Comparison of ENCODE assay signal across 6 cellular contexts in the genomic region with DNA sequence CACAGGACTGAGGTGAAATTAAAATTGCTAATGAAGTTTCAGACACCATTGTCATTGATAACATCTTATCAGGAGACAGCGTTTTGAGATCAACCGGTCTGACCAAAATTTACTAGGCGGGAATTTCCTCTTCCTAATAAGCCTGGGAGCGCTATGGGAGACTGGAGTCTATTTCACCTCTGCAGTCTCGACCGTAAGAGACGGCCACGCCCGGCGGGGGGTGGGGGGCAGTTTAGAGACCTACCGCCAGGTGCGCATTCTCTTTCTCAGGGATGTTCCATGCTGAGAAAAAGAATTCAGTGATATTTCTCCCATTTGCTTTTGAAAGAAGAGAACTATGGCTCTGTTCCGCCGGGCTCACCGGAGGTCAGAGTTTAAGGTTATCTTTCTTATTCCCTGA.
DNase-seq lines count a peak whose midpoint lies in the region; ATAC-seq and TF ChIP-seq lines count a peak whose summit lies in the region.
"Not testable (repeated sequence)": the region's sequence is repeated elsewhere in the genome, so short reads cannot be mapped to it uniquely, and the experiment has no call there.

No MANE protein-coding gene starts in this region.

- H2BK120ac ChIP-seq in mesendoderm (ENCODE audit: low read depth, low read length), result not testable (repeated sequence)

- H3K4me1 Mint-ChIP-seq in WTC11, result peaks cover 51% of the 10 kb centered on the region
- H3K4me1 Mint-ChIP-seq in glutamatergic neuron (ENCODE audit: low read depth, unreplicated experiment), result not testable (repeated sequence)

- not testable (repeated sequence) for H3K9ac ChIP-seq in HUES64 (ENCODE audit: low read depth, low read length); mesendoderm (ENCODE audit: low read length)

- H4K8ac ChIP-seq in mesendoderm (ENCODE audit: low read depth, low read length), result not testable (repeated sequence)

- H3K4me3 ChIP-seq in H7 (ENCODE audit: insufficient read depth, low read depth, low read length); HUES64 (ENCODE audit: low read length); mesendoderm (ENCODE audit: low read length): not testable (repeated sequence)

- H3K4me3 Mint-ChIP-seq in WTC11 (peak overlapping the region; percentile 42), glutamatergic neuron (ENCODE audit: unreplicated experiment) (peak overlapping the region; percentile 11)

- not testable (repeated sequence) for H3K79me2 ChIP-seq in mesendoderm (ENCODE audit: control insufficient read depth, insufficient read depth, low read length)

- not testable (repeated sequence) for H3K36me3 Mint-ChIP-seq in WTC11; glutamatergic neuron (ENCODE audit: unreplicated experiment)

- peak; percentile 16 for DNase-seq in H7
- DNase-seq in WTC11 (ENCODE audit: low spot score), result peak; percentile 96
- not testable (repeated sequence) for DNase-seq in glutamatergic neuron
- DNase-seq in iPS DF 4.7 (ENCODE audit: extremely low read depth, low spot score), result peak; percentile 46
- peak; percentile 94 for DNase-seq in mesendoderm

- 0 out of 2 replicates have a peak, but pooled peaks have one; percentile 26 for TF ChIP-seq CTCF in WTC11 (IDR thresholded peaks at IDR 0.05)
- TF ChIP-seq CTCF in glutamatergic neuron (IDR thresholded peaks at IDR 0.05; ENCODE audit: partially characterized antibody, unreplicated experiment), result not testable (repeated sequence)

- not testable (repeated sequence) for H3K4ac ChIP-seq in mesendoderm (ENCODE audit: low read depth, low read length)

- H3K18ac ChIP-seq in mesendoderm (ENCODE audit: low read length), result not testable (repeated sequence)

- CTCF ChIA-PET in WTC11 (lab: Charles Lee), result not testable (repeated sequence)

- H3K23ac ChIP-seq in mesendoderm (ENCODE audit: low read length), result not testable (repeated sequence)

- POLR2A ChIA-PET in WTC11 (lab: Charles Lee), result not testable (repeated sequence)

- not testable (repeated sequence) for H3K56ac ChIP-seq in mesendoderm (ENCODE audit: low read length)

- H3K27ac Mint-ChIP-seq in WTC11, result peak overlapping the region; percentile 79; the same call in 1 of the 2 replicates
- H3K27ac Mint-ChIP-seq in glutamatergic neuron (ENCODE audit: unreplicated experiment), result not testable (repeated sequence)

- not testable (repeated sequence) for H3K9me3 Mint-ChIP-seq in WTC11; glutamatergic neuron (ENCODE audit: unreplicated experiment)

- H3K4me1 ChIP-seq in HUES64 (ENCODE audit: insufficient read depth, low read length), result peaks cover 14% of the 10 kb centered on the region
- H3K4me1 ChIP-seq in mesendoderm (ENCODE audit: control insufficient read depth, low read depth, low read length), result not testable (repeated sequence)

- peak; percentile 87 for ATAC-seq in WTC11

- H2BK15ac ChIP-seq in mesendoderm (replicated peaks; ENCODE audit: low read depth), result not testable (repeated sequence)

- not testable (repeated sequence) for H3K79me1 ChIP-seq in mesendoderm (ENCODE audit: low read length)

- H4K5ac ChIP-seq in mesendoderm (ENCODE audit: low read length), result not testable (repeated sequence)

- peak overlapping the region; percentile 73; the same call in 1 of the 2 replicates for H3K27ac ChIP-seq in HUES64 (ENCODE audit: low read depth, low read length)
- not testable (repeated sequence) for H3K27ac ChIP-seq in mesendoderm (ENCODE audit: low read depth, low read length)

- not testable (repeated sequence) for H2AK5ac ChIP-seq in mesendoderm (ENCODE audit: low read length)

- H3K27me3 Mint-ChIP-seq in WTC11 (ENCODE audit: low read depth), result peaks cover 31% of the 10 kb centered on the region
- H3K27me3 Mint-ChIP-seq in glutamatergic neuron (ENCODE audit: unreplicated experiment), result not testable (repeated sequence)

- WGBS in HUES64, result 67% methylated on average over 15 of the region's 15 CpGs
- whole genome bisulfite sequencing in mesendoderm (ENCODE audit: extremely low coverage, insufficient coverage, low lambda C conversion rate), result no CpG with 5 or more reads among the region's 15 CpGs

- not testable (repeated sequence) for H3K9me3 ChIP-seq in HUES64 (ENCODE audit: insufficient read depth, low read depth, low read length)

- not testable (repeated sequence) for H3K27me3 ChIP-seq in H7 (ENCODE audit: control insufficient read depth, insufficient read depth, low read length); HUES64 (ENCODE audit: insufficient read depth, low read length); mesendoderm (ENCODE audit: insufficient read depth, low read length, poor library complexity)

- H3K4me2 ChIP-seq in mesendoderm (ENCODE audit: low read length), result not testable (repeated sequence)

- not testable (repeated sequence) for H3K36me3 ChIP-seq in H7 (replicated peaks; ENCODE audit: control insufficient read depth, insufficient read depth, low read length); HUES64 (ENCODE audit: insufficient read depth, low read length); mesendoderm (ENCODE audit: control insufficient read depth, insufficient read depth, low read length)

- H2BK5ac ChIP-seq in mesendoderm (ENCODE audit: low read length), result not testable (repeated sequence)

TF ChIP-seq in WTC11, 78 proteins besides CTCF, POLR2A, EP300 and RAD21:
- 0 out of 2 replicates have a peak, but pooled peaks have one; percentile 22 for TF ChIP-seq SP1 (CRISPR knock-in tag; conservative IDR thresholded peaks at IDR 0.05)
- TF ChIP-seq, protein P1, sequence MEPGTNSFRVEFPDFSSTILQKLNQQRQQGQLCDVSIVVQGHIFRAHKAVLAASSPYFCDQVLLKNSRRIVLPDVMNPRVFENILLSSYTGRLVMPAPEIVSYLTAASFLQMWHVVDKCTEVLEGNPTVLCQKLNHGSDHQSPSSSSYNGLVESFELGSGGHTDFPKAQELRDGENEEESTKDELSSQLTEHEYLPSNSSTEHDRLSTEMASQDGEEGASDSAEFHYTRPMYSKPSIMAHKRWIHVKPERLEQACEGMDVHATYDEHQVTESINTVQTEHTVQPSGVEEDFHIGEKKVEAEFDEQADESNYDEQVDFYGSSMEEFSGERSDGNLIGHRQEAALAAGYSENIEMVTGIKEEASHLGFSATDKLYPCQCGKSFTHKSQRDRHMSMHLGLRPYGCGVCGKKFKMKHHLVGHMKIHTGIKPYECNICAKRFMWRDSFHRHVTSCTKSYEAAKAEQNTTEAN (CRISPR knock-in tag; IDR thresholded peaks at IDR 0.05), result peak; percentile 77; the same call in 1 of the 2 replicates
- TF ChIP-seq, protein P2, sequence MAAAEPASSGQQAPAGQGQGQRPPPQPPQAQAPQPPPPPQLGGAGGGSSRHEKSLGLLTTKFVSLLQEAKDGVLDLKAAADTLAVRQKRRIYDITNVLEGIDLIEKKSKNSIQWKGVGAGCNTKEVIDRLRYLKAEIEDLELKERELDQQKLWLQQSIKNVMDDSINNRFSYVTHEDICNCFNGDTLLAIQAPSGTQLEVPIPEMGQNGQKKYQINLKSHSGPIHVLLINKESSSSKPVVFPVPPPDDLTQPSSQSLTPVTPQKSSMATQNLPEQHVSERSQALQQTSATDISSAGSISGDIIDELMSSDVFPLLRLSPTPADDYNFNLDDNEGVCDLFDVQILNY (CRISPR knock-in tag; IDR thresholded peaks at IDR 0.05), result peak; percentile 65; the same call in 1 of the 2 replicates
- TF ChIP-seq, protein P3, sequence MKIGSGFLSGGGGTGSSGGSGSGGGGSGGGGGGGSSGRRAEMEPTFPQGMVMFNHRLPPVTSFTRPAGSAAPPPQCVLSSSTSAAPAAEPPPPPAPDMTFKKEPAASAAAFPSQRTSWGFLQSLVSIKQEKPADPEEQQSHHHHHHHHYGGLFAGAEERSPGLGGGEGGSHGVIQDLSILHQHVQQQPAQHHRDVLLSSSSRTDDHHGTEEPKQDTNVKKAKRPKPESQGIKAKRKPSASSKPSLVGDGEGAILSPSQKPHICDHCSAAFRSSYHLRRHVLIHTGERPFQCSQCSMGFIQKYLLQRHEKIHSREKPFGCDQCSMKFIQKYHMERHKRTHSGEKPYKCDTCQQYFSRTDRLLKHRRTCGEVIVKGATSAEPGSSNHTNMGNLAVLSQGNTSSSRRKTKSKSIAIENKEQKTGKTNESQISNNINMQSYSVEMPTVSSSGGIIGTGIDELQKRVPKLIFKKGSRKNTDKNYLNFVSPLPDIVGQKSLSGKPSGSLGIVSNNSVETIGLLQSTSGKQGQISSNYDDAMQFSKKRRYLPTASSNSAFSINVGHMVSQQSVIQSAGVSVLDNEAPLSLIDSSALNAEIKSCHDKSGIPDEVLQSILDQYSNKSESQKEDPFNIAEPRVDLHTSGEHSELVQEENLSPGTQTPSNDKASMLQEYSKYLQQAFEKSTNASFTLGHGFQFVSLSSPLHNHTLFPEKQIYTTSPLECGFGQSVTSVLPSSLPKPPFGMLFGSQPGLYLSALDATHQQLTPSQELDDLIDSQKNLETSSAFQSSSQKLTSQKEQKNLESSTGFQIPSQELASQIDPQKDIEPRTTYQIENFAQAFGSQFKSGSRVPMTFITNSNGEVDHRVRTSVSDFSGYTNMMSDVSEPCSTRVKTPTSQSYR (CRISPR knock-in tag; IDR thresholded peaks at IDR 0.05), result 0 out of 2 replicates have a peak, but pooled peaks have one; percentile 14
- 0 out of 2 replicates have a peak, but pooled peaks have one; percentile 39 for TF ChIP-seq FOXP1 (CRISPR knock-in tag; IDR thresholded peaks at IDR 0.05; ENCODE audit: borderline replicate concordance)
TF ChIP-seq in WTC11: peak in this region for 5; not testable (repeated sequence) for 73.
